Comparison of ENCODE assay signal across 19 cellular contexts in the genomic region with DNA sequence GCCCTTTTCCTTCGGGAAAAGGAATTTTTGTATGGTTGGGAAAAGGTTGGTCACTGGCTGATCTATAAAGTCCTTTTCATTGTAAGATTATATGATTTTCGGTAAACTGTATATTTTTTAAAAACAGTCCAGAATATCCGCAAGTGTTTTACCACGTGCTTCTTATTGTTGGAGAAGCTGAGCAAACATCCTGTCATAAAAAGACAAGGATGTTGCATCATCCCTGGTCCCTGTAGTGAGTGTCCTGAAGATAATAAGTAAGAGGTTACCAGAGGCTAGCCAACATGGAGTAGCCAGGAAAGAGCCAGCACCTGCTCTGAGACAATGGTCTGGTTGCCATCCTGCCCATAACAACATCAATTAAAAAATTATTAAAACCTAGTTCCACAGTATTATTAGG. TPM values are rescaled to one million over a fixed set of nuclear protein-coding genes. Genes with fewer than 3 reads are reported as not detected.
DNase-seq lines count a peak whose midpoint lies in the region; ATAC-seq, FAIRE-seq and TF ChIP-seq lines count a peak whose summit lies in the region.
"Had no signal": no experiment of that assay in that cellular context is flagged by ENCODE, and none has a peak within 500 bp of the region (broad histone marks: within the 10 kb centered on the region; RNA-seq: fewer than 3 reads in every experiment).

No MANE protein-coding gene starts in this region.

- no peak overlapping the region for H4K8ac ChIP-seq in H1 (ENCODE audit: extremely low read depth, insufficient read depth, low read length)

- TF ChIP-seq EP300 in H1 (IDR thresholded peaks at IDR 0.05; ENCODE audit: borderline replicate concordance in 1 of 2, low read depth in 2 of 2, low read length in 2 of 2), result no peak

- H2BK120ac ChIP-seq in H1 (replicated peaks; ENCODE audit: low read depth, low read length), result no peak overlapping the region

- no peak overlapping the region for H2AFZ ChIP-seq in H1 (ENCODE audit: low read length)

- no peak overlapping the region for H3K4me2 ChIP-seq in H1 (ENCODE audit: insufficient read depth in 1 of 2, low read depth in 2 of 2, low read length in 2 of 2)
- H3K4me2 ChIP-seq: A549 had no signal

- 87% methylated on average over 4 of the region's 4 CpGs; no CpG with 5 or more reads in 1 of the 2 experiments for WGBS in H1 (ENCODE audit: extremely low coverage in 1 of 2, insufficient coverage in 1 of 2, insufficient read length in 1 of 2, insufficient replicate concordance in 2 of 2, low coverage in 1 of 2, low lambda C conversion rate in 2 of 2, missing lambda C conversion rate in 1 of 2), 2 experiments

- H2BK20ac ChIP-seq in H1 (ENCODE audit: low read length), result no peak overlapping the region

- no peak overlapping the region for H2BK12ac ChIP-seq in H1 (ENCODE audit: low read depth, low read length)

- H3K14ac ChIP-seq in H1 (ENCODE audit: insufficient read length), result no peak overlapping the region

- H4K20me1 ChIP-seq in H1 (replicated peaks in 1 of 2; ENCODE audit: control insufficient read depth in 1 of 2, insufficient read depth in 2 of 2, low read length in 2 of 2), result no peaks in the 10 kb centered on the region

- 0 out of 2 replicates have a peak overlapping the region, but pooled peaks have one; percentile 24 for H3K18ac ChIP-seq in H1 (ENCODE audit: extremely low read depth, low read length)

- H3K79me1 ChIP-seq in H1 (ENCODE audit: low read depth, low read length), result no peaks in the 10 kb centered on the region

- H3K4me3 ChIP-seq in H1 (ENCODE audit: extremely low read depth in 1 of 4, insufficient read depth in 2 of 4, low read depth in 3 of 4, low read length in 4 of 4), result no peak overlapping the region
- H3K4me3 ChIP-seq: A549, MG63, suprapubic skin had no signal

- no peaks in the 10 kb centered on the region for H3K36me3 ChIP-seq in H1 (ENCODE audit: control insufficient read depth in 2 of 4, insufficient read depth in 4 of 4, low read length in 3 of 4)
- H3K36me3 ChIP-seq: MG63, neutrophil, suprapubic skin had no signal

- no peak overlapping the region for H2BK15ac ChIP-seq in H1 (ENCODE audit: low read length)

- POLR2A ChIA-PET in H1 (lab: Charles Lee; ENCODE audit: partially characterized antibody), result no interaction called here

- no peaks in the 10 kb centered on the region for H3K79me2 ChIP-seq in H1 (ENCODE audit: control insufficient read depth in 1 of 2, insufficient read depth in 2 of 2, low read length in 2 of 2)

- ATAC-seq in esophagus mucosa (no peak), HG02885 (IDR thresholded peaks at IDR 0.05; ENCODE audit: poor library complexity, unreplicated experiment) (no peak)
- ATAC-seq: A549; activated naive CD4-positive, alpha-beta T cell treated with anti-CD3 and anti-CD28 coated beads, Interleukin-2, amount 50 U/mL, for 72 hours had no signal

- peak; percentile 52 for DNase-seq in NCI-H748 (lab: John Stamatoyannopoulos, UW; ENCODE audit: unreplicated experiment)
- DNase-seq in NCI-H748 treated with DMSO at 0.1 percent for 48 hours (lab: John Stamatoyannopoulos, UW), result no peak
- DNase-seq in NCI-H69 (lab: John Stamatoyannopoulos, UW), result peak; percentile 18
- no peak for DNase-seq in H1 (ENCODE audit: low read depth in 1 of 2, low spot score in 2 of 2)
- peak; percentile 26 for DNase-seq in renal cortical epithelial cell (ENCODE audit: low read depth)
- no peak for DNase-seq in DMS 273 (lab: John Stamatoyannopoulos, UW; ENCODE audit: unreplicated experiment)
- DNase-seq: activated B cell treated with CpG ODN at 0.5 μM for 24 hours; activated CD8-positive, alpha-beta memory T cell treated with anti-CD3 and anti-CD28 coated beads, Interleukin-2, amount 50 U/mL, for 48 hours; HCEC 1CT; mesenchymal stem cell; MG63 had no signal

- no peak overlapping the region for H4K5ac ChIP-seq in H1 (ENCODE audit: insufficient read length, low read depth, low read length)

- H3K4me1 ChIP-seq in H1 (replicated peaks in 1 of 4; ENCODE audit: control insufficient read depth in 3 of 4, insufficient read depth in 4 of 4, low read length in 3 of 4), result no peaks in the 10 kb centered on the region
- H3K4me1 ChIP-seq: A549, suprapubic skin had no signal

- no peak overlapping the region for H3K27ac ChIP-seq in H1 (ENCODE audit: low read depth, low read length)
- H3K27ac ChIP-seq: A549, neutrophil, suprapubic skin had no signal

- H4K91ac ChIP-seq in H1 (replicated peaks; ENCODE audit: insufficient read length, low read length), result no peak overlapping the region

- H3K23ac ChIP-seq in H1 (ENCODE audit: insufficient read length), result no peak overlapping the region

- no peak overlapping the region for H3K56ac ChIP-seq in H1 (replicated peaks; ENCODE audit: insufficient read length, low read depth, low read length)

- TF ChIP-seq POLR2A in H1 (IDR thresholded peaks at IDR 0.05; ENCODE audit: control extremely low read depth in 1 of 2, low read depth in 2 of 2, low read length in 2 of 2), result no peak

- no peaks in the 10 kb centered on the region for H3K27me3 ChIP-seq in H1 (replicated peaks in 1 of 4; ENCODE audit: control insufficient read depth in 3 of 4, extremely low read depth in 1 of 4, insufficient read depth in 3 of 4, low read length in 3 of 4)
- H3K27me3 ChIP-seq: MG63, neutrophil, suprapubic skin had no signal

- no peak for FAIRE-seq in H1 (lab: Jason Lieb, UNC)
- FAIRE-seq: A549 had no signal

- H2AK5ac ChIP-seq in H1 (ENCODE audit: low read depth, low read length), result no peak overlapping the region

- TF ChIP-seq RAD21 in H1 (IDR thresholded peaks at IDR 0.05 in 1 of 2, conservative IDR thresholded peaks at IDR 0.05 in 1 of 2; ENCODE audit: low read depth in 2 of 2, low read length in 2 of 2), result no peak

- no peaks in the 10 kb centered on the region for H3K23me2 ChIP-seq in H1 (ENCODE audit: low read depth, low read length)

- no peak for TF ChIP-seq CTCF in H1 (IDR thresholded peaks at IDR 0.05; ENCODE audit: control extremely low read depth in 1 of 3, insufficient read depth in 1 of 3, low read depth in 1 of 3, low read length in 3 of 3)

- CTCF ChIA-PET in H1 (lab: Charles Lee; ENCODE audit: partially characterized antibody), result interaction anchor here (0.7 to 1.2 kb wide), 4 partner anchors 8 to 107 kb away, joined by 3 to 6 read pairs (median 4); no protein-coding TSS in a partner anchor

- H3K9ac ChIP-seq in H1 (replicated peaks in 1 of 4; ENCODE audit: extremely low read depth in 1 of 4, low read depth in 3 of 4, low read length in 3 of 4), result no peak overlapping the region

- H3K9me3 ChIP-seq in H1 (ENCODE audit: insufficient read depth in 2 of 2, low read depth in 1 of 2, low read length in 1 of 2), result no peaks in the 10 kb centered on the region
- H3K9me3 ChIP-seq: A549, MG63, neutrophil, suprapubic skin had no signal

- no peak overlapping the region for H3K4ac ChIP-seq in H1 (replicated peaks; ENCODE audit: insufficient read length, low read depth, low read length)

- no peak overlapping the region for H2BK5ac ChIP-seq in H1 (ENCODE audit: low read depth, low read length)

TF ChIP-seq in H1, 55 proteins besides CTCF, POLR2A, EP300 and RAD21 (continues in another document):
- TF ChIP-seq ZNF274 (IDR thresholded peaks at IDR 0.05; ENCODE audit: borderline replicate concordance, extremely low read depth, low read length), result no peak

RNA-seq across cellular contexts. Expression of gene CXCL9, which starts 5.1 kb away (rescaled TPM):
- total RNA-seq in H1 (2021; fragmentation: NEBNext Ultra II Directional; extraction: Animal tissue kit (Norgen Biotek cat#: 25700)), result not detected in 2 replicates
- not detected in 2 replicates for polyA plus RNA-seq in H1 (2011; rRNA removed)
- polyA plus RNA-seq in H1 (2011; cell fraction: cytosol; rRNA removed), result not detected
- polyA plus RNA-seq in H1 (2011; cell fraction: nucleus; rRNA removed), result not detected
- polyA plus RNA-seq in H1 (2012, experiment 1 of 2), result not detected in 4 replicates
- polyA plus RNA-seq in H1 (2012, experiment 2 of 2), result not detected
- polyA plus RNA-seq in H1 (2013, experiment 1 of 2), result not detected
- not detected for polyA plus RNA-seq in H1 (2013, experiment 2 of 2)
- polyA minus RNA-seq in H1 (2011; rRNA and poly(A)+ RNA removed), result not detected in 2 replicates
- not detected for polyA minus RNA-seq in H1 (2011; cell fraction: cytosol; rRNA and poly(A)+ RNA removed)
- not detected for polyA minus RNA-seq in H1 (2011; cell fraction: nucleus; rRNA and poly(A)+ RNA removed)
- total RNA-seq in renal cortical epithelial cell (not detected in 2 replicates), esophagus mucosa (not detected)
- total RNA-seq: activated B cell treated with CpG ODN at 0.5 μM for 24 hours, NCI-H460 had no signal
- polyA plus RNA-seq: A549 had no signal

RNA-seq across cellular contexts. Expression of gene SDAD1, which starts 11.4 kb away (rescaled TPM):
- total RNA-seq in H1 (2021; fragmentation: NEBNext Ultra II Directional; extraction: Animal tissue kit (Norgen Biotek cat#: 25700)), result 71.3 and 75.1 TPM in 2 replicates
- 9.3 and 14.6 TPM in 2 replicates for polyA plus RNA-seq in H1 (2011; rRNA removed)
- polyA plus RNA-seq in H1 (2011; cell fraction: cytosol; rRNA removed), result 20.8 TPM
- polyA plus RNA-seq in H1 (2011; cell fraction: nucleus; rRNA removed), result 20.6 TPM
- 29.7 to 49.7 TPM (median 33.9 TPM) in 4 replicates for polyA plus RNA-seq in H1 (2012, experiment 1 of 2)
- polyA plus RNA-seq in H1 (2012, experiment 2 of 2), result 2.7 TPM
- 58.3 TPM for polyA plus RNA-seq in H1 (2013, experiment 1 of 2)
- polyA plus RNA-seq in H1 (2013, experiment 2 of 2), result 57.1 TPM
- 31.3 and 49.4 TPM in 2 replicates for polyA minus RNA-seq in H1 (2011; rRNA and poly(A)+ RNA removed)
- polyA minus RNA-seq in H1 (2011; cell fraction: cytosol; rRNA and poly(A)+ RNA removed), result 17.2 TPM
- polyA minus RNA-seq in H1 (2011; cell fraction: nucleus; rRNA and poly(A)+ RNA removed), result 75.3 TPM
- total RNA-seq in renal cortical epithelial cell (42.4 and 50.1 TPM in 2 replicates), esophagus mucosa (27.5 TPM)

RNA-seq across cellular contexts. Expression of gene CXCL10, which starts 21.1 kb away (rescaled TPM):
- total RNA-seq in H1 (2021; fragmentation: NEBNext Ultra II Directional; extraction: Animal tissue kit (Norgen Biotek cat#: 25700)), result not detected in 2 replicates
- polyA plus RNA-seq in H1 (2011; rRNA removed), result not detected in 2 replicates
- not detected for polyA plus RNA-seq in H1 (2011; cell fraction: cytosol; rRNA removed)
- not detected for polyA plus RNA-seq in H1 (2011; cell fraction: nucleus; rRNA removed)
- not detected in 4 replicates for polyA plus RNA-seq in H1 (2012, experiment 1 of 2)
- polyA plus RNA-seq in H1 (2012, experiment 2 of 2), result not detected
- polyA plus RNA-seq in H1 (2013, experiment 1 of 2), result not detected
- not detected for polyA plus RNA-seq in H1 (2013, experiment 2 of 2)
- not detected in 2 replicates for polyA minus RNA-seq in H1 (2011; rRNA and poly(A)+ RNA removed)
- polyA minus RNA-seq in H1 (2011; cell fraction: cytosol; rRNA and poly(A)+ RNA removed), result not detected
- polyA minus RNA-seq in H1 (2011; cell fraction: nucleus; rRNA and poly(A)+ RNA removed), result not detected
- total RNA-seq in renal cortical epithelial cell (0.30 and 0.35 TPM in 2 replicates), esophagus mucosa (0.32 TPM)
- total RNA-seq: activated B cell treated with CpG ODN at 0.5 μM for 24 hours, NCI-H460, SK-MEL-5, suprapubic skin had no signal
- polyA plus RNA-seq: A549 had no signal

RNA-seq across cellular contexts. Expression of gene CXCL11, which starts 33.7 kb away (rescaled TPM):
- 0.33 TPM in 1 of 2 replicates, not detected in the other for total RNA-seq in H1 (2021; fragmentation: NEBNext Ultra II Directional; extraction: Animal tissue kit (Norgen Biotek cat#: 25700))
- 0.16 and 0.18 TPM in 2 replicates for polyA plus RNA-seq in H1 (2011; rRNA removed)
- 0.27 TPM for polyA plus RNA-seq in H1 (2011; cell fraction: cytosol; rRNA removed)
- polyA plus RNA-seq in H1 (2011; cell fraction: nucleus; rRNA removed), result 0.20 TPM
- polyA plus RNA-seq in H1 (2012, experiment 1 of 2), result 0.19 to 0.27 TPM (median 0.24 TPM) in 4 replicates
- not detected for polyA plus RNA-seq in H1 (2012, experiment 2 of 2)
- 0.20 TPM for polyA plus RNA-seq in H1 (2013, experiment 1 of 2)
- polyA plus RNA-seq in H1 (2013, experiment 2 of 2), result 0.22 TPM
- polyA minus RNA-seq in H1 (2011; rRNA and poly(A)+ RNA removed), result 0.37 and 0.38 TPM in 2 replicates
- polyA minus RNA-seq in H1 (2011; cell fraction: cytosol; rRNA and poly(A)+ RNA removed), result not detected
- polyA minus RNA-seq in H1 (2011; cell fraction: nucleus; rRNA and poly(A)+ RNA removed), result not detected
- total RNA-seq in renal cortical epithelial cell (0.10 and 1.2 TPM in 2 replicates), esophagus mucosa (0.24 TPM)
- total RNA-seq: activated B cell treated with CpG ODN at 0.5 μM for 24 hours, NCI-H460 had no signal
- polyA plus RNA-seq: A549 had no signal

Comparison
In these comparisons a context has a peak if more than half of its experiments do, and no peak if none do; other contexts are left out.
1. DNase-seq: peak in NCI-H748 (single experiment), NCI-H69 (single experiment) and renal cortical epithelial cell (single experiment); none in NCI-H748 treated with DMSO at 0.1 percent for 48 hours (single experiment), H1 (0 of 2) and DMS 273 (single experiment).